Comparison of ENCODE assay signal across 1 cellular context in the genomic region with DNA sequence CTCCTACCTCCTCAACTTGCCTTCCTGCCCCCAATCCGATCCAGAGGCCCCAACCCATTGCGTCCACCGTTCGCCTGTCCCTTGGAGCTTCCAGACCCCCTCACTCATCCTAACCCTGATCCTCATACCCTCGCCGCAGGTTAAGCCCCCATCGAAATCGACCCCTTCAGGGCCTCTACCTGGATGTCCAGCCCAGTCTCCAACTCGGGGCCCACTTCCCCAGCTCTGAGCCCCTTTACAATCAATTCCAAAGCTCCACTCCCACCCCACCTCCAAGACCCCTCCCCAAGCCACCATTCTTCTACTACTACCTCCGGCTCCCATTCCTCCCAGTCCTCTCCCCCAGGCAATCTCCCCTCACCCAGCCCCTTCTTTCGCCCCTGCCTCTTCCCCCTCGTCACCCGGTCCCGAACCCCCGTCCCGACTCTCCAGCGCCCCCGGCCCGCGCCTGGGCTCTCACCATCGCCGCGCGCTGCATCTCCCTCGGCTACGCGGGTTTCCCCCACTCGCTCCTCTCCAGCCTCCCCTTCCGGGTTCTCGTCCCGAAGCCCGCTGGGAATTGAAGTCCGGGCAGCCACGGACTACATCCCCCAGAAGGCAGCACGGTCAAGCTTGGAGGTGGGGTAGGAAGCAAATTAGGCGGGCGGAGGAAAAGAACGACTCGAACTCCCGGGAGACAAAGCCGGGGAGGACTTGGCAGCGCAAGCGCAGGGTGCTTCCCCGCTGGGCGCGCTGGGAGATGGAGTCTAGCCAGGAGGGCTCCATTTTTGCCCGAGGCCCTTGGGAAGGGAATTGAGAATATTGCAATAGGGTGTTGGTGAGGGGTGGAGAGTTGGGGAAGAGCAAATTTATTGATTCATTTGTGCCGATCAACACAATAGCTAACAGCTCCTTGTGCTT.
A peak's percentile ranks its signal among the peaks of the same experiment; 100 is the strongest.
TF ChIP-seq lines count a peak whose summit lies in the region.

A gene with protein sequence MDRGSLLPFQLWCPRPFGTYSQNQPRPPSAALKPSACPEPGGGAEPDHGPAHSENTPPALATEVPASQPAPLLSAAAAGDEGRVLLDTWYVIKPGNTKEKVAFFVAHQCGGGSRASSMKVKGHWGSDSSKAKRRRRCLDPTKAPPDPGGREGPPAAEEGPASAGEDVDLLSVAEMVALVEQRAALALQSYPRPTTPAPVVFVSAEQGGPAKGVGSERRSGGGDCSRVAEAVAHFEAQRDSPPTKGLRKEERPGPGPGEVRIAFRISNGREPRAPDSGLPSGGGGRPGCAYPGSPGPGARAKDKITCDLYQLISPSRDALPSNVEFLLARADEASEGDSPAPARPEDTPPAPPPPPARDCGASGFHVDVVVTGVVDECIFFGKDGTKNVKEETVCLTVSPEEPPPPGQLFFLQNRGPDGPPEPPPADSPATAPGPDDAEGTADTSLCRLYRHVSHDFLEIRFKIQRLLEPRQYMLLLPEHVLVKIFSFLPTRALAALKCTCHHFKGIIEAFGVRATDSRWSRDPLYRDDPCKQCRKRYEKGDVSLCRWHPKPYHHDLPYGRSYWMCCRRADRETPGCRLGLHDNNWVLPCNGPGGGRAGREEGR (minus strand): TSS at position 508 of the 900 bp plus-strand sequence. CDS start 17,401 bp downstream, outside the sequence.

TF ChIP-seq in HepG2, 621 proteins besides CTCF, POLR2A, EP300 and RAD21 (continued from another document and continues in another):
- TF ChIP-seq, protein P1, sequence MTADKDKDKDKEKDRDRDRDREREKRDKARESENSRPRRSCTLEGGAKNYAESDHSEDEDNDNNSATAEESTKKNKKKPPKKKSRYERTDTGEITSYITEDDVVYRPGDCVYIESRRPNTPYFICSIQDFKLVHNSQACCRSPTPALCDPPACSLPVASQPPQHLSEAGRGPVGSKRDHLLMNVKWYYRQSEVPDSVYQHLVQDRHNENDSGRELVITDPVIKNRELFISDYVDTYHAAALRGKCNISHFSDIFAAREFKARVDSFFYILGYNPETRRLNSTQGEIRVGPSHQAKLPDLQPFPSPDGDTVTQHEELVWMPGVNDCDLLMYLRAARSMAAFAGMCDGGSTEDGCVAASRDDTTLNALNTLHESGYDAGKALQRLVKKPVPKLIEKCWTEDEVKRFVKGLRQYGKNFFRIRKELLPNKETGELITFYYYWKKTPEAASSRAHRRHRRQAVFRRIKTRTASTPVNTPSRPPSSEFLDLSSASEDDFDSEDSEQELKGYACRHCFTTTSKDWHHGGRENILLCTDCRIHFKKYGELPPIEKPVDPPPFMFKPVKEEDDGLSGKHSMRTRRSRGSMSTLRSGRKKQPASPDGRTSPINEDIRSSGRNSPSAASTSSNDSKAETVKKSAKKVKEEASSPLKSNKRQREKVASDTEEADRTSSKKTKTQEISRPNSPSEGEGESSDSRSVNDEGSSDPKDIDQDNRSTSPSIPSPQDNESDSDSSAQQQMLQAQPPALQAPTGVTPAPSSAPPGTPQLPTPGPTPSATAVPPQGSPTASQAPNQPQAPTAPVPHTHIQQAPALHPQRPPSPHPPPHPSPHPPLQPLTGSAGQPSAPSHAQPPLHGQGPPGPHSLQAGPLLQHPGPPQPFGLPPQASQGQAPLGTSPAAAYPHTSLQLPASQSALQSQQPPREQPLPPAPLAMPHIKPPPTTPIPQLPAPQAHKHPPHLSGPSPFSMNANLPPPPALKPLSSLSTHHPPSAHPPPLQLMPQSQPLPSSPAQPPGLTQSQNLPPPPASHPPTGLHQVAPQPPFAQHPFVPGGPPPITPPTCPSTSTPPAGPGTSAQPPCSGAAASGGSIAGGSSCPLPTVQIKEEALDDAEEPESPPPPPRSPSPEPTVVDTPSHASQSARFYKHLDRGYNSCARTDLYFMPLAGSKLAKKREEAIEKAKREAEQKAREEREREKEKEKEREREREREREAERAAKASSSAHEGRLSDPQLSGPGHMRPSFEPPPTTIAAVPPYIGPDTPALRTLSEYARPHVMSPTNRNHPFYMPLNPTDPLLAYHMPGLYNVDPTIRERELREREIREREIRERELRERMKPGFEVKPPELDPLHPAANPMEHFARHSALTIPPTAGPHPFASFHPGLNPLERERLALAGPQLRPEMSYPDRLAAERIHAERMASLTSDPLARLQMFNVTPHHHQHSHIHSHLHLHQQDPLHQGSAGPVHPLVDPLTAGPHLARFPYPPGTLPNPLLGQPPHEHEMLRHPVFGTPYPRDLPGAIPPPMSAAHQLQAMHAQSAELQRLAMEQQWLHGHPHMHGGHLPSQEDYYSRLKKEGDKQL (CRISPR knock-in tag; IDR thresholded peaks at IDR 0.05; ENCODE audit: low read depth): no peak
- TF ChIP-seq SYNCRIP (IDR thresholded peaks at IDR 0.05; ENCODE audit: insufficient read depth, low read depth, low read length): no peak
- TF ChIP-seq DMAP1 (CRISPR knock-in tag; IDR thresholded peaks at IDR 0.05): peak; percentile 52; the same call in 1 of the 2 replicates
- TF ChIP-seq ZNF597 (CRISPR knock-in tag; IDR thresholded peaks at IDR 0.05): no peak
- TF ChIP-seq ZFP90 (CRISPR knock-in tag; IDR thresholded peaks at IDR 0.05; ENCODE audit: borderline replicate concordance): no peak
- no peak for TF ChIP-seq ETV6 (CRISPR knock-in tag; conservative IDR thresholded peaks at IDR 0.05)
- TF ChIP-seq, protein P2, sequence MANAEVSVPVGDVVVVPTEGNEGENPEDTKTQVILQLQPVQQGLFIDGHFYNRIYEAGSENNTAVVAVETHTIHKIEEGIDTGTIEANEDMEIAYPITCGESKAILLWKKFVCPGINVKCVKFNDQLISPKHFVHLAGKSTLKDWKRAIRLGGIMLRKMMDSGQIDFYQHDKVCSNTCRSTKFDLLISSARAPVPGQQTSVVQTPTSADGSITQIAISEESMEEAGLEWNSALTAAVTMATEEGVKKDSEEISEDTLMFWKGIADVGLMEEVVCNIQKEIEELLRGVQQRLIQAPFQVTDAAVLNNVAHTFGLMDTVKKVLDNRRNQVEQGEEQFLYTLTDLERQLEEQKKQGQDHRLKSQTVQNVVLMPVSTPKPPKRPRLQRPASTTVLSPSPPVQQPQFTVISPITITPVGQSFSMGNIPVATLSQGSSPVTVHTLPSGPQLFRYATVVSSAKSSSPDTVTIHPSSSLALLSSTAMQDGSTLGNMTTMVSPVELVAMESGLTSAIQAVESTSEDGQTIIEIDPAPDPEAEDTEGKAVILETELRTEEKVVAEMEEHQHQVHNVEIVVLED (CRISPR knock-in tag; IDR thresholded peaks at IDR 0.05; ENCODE audit: borderline replicate concordance): peak; percentile 88
- TF ChIP-seq ZNF619 (CRISPR knock-in tag; IDR thresholded peaks at IDR 0.05): no peak
- no peak for TF ChIP-seq SCMH1 (CRISPR knock-in tag; IDR thresholded peaks at IDR 0.05; ENCODE audit: borderline replicate concordance)
- TF ChIP-seq MED1 (CRISPR knock-in tag; IDR thresholded peaks at IDR 0.05): peak; percentile 48; the same call in 1 of the 2 replicates
- TF ChIP-seq KMT2A (CRISPR knock-in tag; IDR thresholded peaks at IDR 0.05): no peak
- TF ChIP-seq, protein P3, sequence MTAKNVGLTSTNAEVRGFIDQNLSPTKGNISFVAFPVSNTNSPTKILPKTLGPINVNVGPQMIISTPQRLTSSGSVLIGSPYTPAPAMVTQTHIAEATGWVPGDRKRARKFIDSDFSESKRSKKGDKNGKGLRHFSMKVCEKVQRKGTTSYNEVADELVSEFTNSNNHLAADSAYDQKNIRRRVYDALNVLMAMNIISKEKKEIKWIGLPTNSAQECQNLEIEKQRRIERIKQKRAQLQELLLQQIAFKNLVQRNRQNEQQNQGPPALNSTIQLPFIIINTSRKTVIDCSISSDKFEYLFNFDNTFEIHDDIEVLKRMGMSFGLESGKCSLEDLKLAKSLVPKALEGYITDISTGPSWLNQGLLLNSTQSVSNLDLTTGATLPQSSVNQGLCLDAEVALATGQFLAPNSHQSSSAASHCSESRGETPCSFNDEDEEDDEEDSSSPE (CRISPR knock-in tag; IDR thresholded peaks at IDR 0.05): peak; percentile 89
- peak; percentile 64; the same call in 1 of the 2 replicates for TF ChIP-seq ZNF746 (CRISPR knock-in tag; IDR thresholded peaks at IDR 0.05)
- no peak for TF ChIP-seq PPARG (CRISPR knock-in tag; conservative IDR thresholded peaks at IDR 0.05)
- no peak for TF ChIP-seq NFYC (CRISPR knock-in tag; IDR thresholded peaks at IDR 0.05)
- TF ChIP-seq ZNF24 (IDR thresholded peaks at IDR 0.05): no peak
- TF ChIP-seq FOXO1 (CRISPR knock-in tag; IDR thresholded peaks at IDR 0.05): peak; percentile 33; the same call in 1 of the 2 replicates
- TF ChIP-seq KAT8 (CRISPR knock-in tag; IDR thresholded peaks at IDR 0.05): peak; percentile 85
- no peak for TF ChIP-seq ZNF337 (CRISPR knock-in tag; IDR thresholded peaks at IDR 0.05; ENCODE audit: borderline replicate concordance, low read depth)
- no peak for TF ChIP-seq CSRNP1 (CRISPR knock-in tag; IDR thresholded peaks at IDR 0.05)
- TF ChIP-seq ZNF10 (CRISPR knock-in tag; IDR thresholded peaks at IDR 0.05; ENCODE audit: borderline replicate concordance, low read depth): no peak
- TF ChIP-seq, protein P4, sequence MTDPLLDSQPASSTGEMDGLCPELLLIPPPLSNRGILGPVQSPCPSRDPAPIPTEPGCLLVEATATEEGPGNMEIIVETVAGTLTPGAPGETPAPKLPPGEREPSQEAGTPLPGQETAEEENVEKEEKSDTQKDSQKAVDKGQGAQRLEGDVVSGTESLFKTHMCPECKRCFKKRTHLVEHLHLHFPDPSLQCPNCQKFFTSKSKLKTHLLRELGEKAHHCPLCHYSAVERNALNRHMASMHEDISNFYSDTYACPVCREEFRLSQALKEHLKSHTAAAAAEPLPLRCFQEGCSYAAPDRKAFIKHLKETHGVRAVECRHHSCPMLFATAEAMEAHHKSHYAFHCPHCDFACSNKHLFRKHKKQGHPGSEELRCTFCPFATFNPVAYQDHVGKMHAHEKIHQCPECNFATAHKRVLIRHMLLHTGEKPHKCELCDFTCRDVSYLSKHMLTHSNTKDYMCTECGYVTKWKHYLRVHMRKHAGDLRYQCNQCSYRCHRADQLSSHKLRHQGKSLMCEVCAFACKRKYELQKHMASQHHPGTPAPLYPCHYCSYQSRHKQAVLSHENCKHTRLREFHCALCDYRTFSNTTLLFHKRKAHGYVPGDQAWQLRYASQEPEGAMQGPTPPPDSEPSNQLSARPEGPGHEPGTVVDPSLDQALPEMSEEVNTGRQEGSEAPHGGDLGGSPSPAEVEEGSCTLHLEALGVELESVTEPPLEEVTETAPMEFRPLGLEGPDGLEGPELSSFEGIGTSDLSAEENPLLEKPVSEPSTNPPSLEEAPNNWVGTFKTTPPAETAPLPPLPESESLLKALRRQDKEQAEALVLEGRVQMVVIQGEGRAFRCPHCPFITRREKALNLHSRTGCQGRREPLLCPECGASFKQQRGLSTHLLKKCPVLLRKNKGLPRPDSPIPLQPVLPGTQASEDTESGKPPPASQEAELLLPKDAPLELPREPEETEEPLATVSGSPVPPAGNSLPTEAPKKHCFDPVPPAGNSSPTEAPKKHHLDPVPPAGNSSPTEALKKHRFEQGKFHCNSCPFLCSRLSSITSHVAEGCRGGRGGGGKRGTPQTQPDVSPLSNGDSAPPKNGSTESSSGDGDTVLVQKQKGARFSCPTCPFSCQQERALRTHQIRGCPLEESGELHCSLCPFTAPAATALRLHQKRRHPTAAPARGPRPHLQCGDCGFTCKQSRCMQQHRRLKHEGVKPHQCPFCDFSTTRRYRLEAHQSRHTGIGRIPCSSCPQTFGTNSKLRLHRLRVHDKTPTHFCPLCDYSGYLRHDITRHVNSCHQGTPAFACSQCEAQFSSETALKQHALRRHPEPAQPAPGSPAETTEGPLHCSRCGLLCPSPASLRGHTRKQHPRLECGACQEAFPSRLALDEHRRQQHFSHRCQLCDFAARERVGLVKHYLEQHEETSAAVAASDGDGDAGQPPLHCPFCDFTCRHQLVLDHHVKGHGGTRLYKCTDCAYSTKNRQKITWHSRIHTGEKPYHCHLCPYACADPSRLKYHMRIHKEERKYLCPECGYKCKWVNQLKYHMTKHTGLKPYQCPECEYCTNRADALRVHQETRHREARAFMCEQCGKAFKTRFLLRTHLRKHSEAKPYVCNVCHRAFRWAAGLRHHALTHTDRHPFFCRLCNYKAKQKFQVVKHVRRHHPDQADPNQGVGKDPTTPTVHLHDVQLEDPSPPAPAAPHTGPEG (CRISPR knock-in tag; IDR thresholded peaks at IDR 0.05): no peak
- no peak for TF ChIP-seq AGO2 (optimal IDR thresholded peaks at IDR 0.05; ENCODE audit: low read depth, low read length)
- no peak for TF ChIP-seq ZBTB39 (CRISPR knock-in tag; IDR thresholded peaks at IDR 0.05)
- peak; percentile 65; the same call in 1 of the 2 replicates for TF ChIP-seq SALL2 (CRISPR knock-in tag; IDR thresholded peaks at IDR 0.05)
- no peak for TF ChIP-seq DBP (CRISPR knock-in tag; IDR thresholded peaks at IDR 0.05; ENCODE audit: not compliant biosample characterization)
- no peak for TF ChIP-seq JUN (CRISPR knock-in tag; IDR thresholded peaks at IDR 0.05)
